ENCODE assay signal across 8 cellular contexts in genomic region chr6:165662671-165663282, GRCh38. TPM values are rescaled to one million over a fixed set of nuclear protein-coding genes. Genes with fewer than 3 reads are reported as not detected.
DNase-seq lines count a peak whose midpoint lies in the region; ATAC-seq and TF ChIP-seq lines count a peak whose summit lies in the region.
"Had no signal": no experiment of that assay in that cellular context is flagged by ENCODE, and none has a peak within 500 bp of the region (broad histone marks: within the 10 kb centered on the region; RNA-seq: fewer than 3 reads in every experiment).

Gene PDE10A (minus strand): TSS chr6:165663241. CDS start chr6:165662811, 430 bp downstream.

- H3K9me3 ChIP-seq in hepatocyte (ENCODE audit: low read depth) (no peaks in the 10 kb centered on the region), sigmoid colon (no peaks in the 10 kb centered on the region)
- H3K9me3 ChIP-seq: neutrophil had no signal

- ATAC-seq in WTC11: peak; percentile 34
- ATAC-seq in HG03571 (IDR thresholded peaks at IDR 0.05; ENCODE audit: unreplicated experiment): no peak
- ATAC-seq in GM19463 (IDR thresholded peaks at IDR 0.05; ENCODE audit: unreplicated experiment): no peak

- TF ChIP-seq CTCF in WTC11 (IDR thresholded peaks at IDR 0.05) (no peak), hepatocyte (IDR thresholded peaks at IDR 0.05; ENCODE audit: poor library complexity) (no peak), sigmoid colon (IDR thresholded peaks at IDR 0.05) (no peak)

- intact Hi-C loops in sigmoid colon (cut with DNase I): loop anchor here (5.0 kb wide), 1 partner anchor 190 kb away; no protein-coding TSS in a partner anchor

- peak within 1 kb of the TSS; percentile 52 for H2AFZ ChIP-seq in hepatocyte

- no peaks in the 10 kb centered on the region for H3K36me3 Mint-ChIP-seq in WTC11

- H3K27ac Mint-ChIP-seq in WTC11: no peak within 1 kb of the TSS

- H3K27me3 ChIP-seq in hepatocyte (peaks cover 86% of the 10 kb centered on the region), sigmoid colon (peaks cover 34 to 93% (median 74%) of the 10 kb centered on the region in 3 donors)

- peaks cover 81% of the 10 kb centered on the region for H3K27me3 Mint-ChIP-seq in WTC11 (ENCODE audit: low read depth)

- H4K20me1 ChIP-seq in hepatocyte (ENCODE audit: insufficient read depth, poor library complexity, severe bottlenecking): no peaks in the 10 kb centered on the region

- H3K36me3 ChIP-seq in hepatocyte (replicated peaks; ENCODE audit: insufficient read depth, low read depth) (no peaks in the 10 kb centered on the region), sigmoid colon (no peaks in the 10 kb centered on the region)
- H3K36me3 ChIP-seq: neutrophil had no signal

- peak within 1 kb of the TSS; percentile 99 for H3K4me2 ChIP-seq in hepatocyte

- H3K4me1 ChIP-seq in hepatocyte (ENCODE audit: insufficient read depth) (peaks cover 22% of the 10 kb centered on the region), sigmoid colon (peaks cover 0 to 41% (median 37%) of the 10 kb centered on the region in 4 donors)

- H3K79me2 ChIP-seq in hepatocyte: no peaks in the 10 kb centered on the region

- CTCF ChIA-PET in HEK293T (lab: Yijun Ruan, JAX) (interaction anchor here (1.0 kb wide), 1 partner anchor 194 kb away, joined by 3 read pairs; no protein-coding TSS in a partner anchor), WTC11 (lab: Charles Lee) (no interaction called here)

- peaks cover 34% of the 10 kb centered on the region for H3K4me1 Mint-ChIP-seq in WTC11

- WGBS in hepatocyte (ENCODE audit: low lambda C conversion rate, missing lambda C conversion rate): 0% methylated on average over 25 of the region's 81 CpGs
- WGBS in sigmoid colon, 2 donors: 1 to 4% methylated on average over 81 of the region's 81 CpGs

- TF ChIP-seq POLR2A in sigmoid colon (IDR thresholded peaks at IDR 0.05): no peak

- no peaks in the 10 kb centered on the region for H3K9me2 ChIP-seq in hepatocyte (replicated peaks; ENCODE audit: insufficient read depth)

- no peaks in the 10 kb centered on the region for H3K9me3 Mint-ChIP-seq in WTC11

- DNase-seq in HEK293T (ENCODE audit: extremely low spot score) (peak; percentile 75), WTC11 (ENCODE audit: low spot score) (peak; percentile 53), hepatocyte (ENCODE audit: low spot score) (peak; percentile 56), sigmoid colon (peak; percentile 80), HUDEP-2 (lab: John Stamatoyannopoulos, UW; ENCODE audit: unreplicated experiment in 76 of 76) (no peak)

- POLR2A ChIA-PET in HEK293T (lab: Yijun Ruan, JAX): interaction anchor here (1.3 kb wide), 2 partner anchors 9 to 12 kb away, joined by 3 to 4 read pairs; no protein-coding TSS in a partner anchor
- POLR2A ChIA-PET in WTC11 (lab: Charles Lee): no interaction called here

- TF ChIP-seq EP300 in sigmoid colon (IDR thresholded peaks at IDR 0.05): no peak

- peak within 1 kb of the TSS; percentile 85 for H3K4me3 Mint-ChIP-seq in WTC11

- H3K4me3 ChIP-seq in hepatocyte: peak within 1 kb of the TSS; percentile 82
- peak within 1 kb of the TSS; percentile 43 to 63 (median 56) for H3K4me3 ChIP-seq in sigmoid colon

- H3K27ac ChIP-seq in hepatocyte: no peak within 1 kb of the TSS
- peak within 1 kb of the TSS; percentile 64 to 72 (median 66) for H3K27ac ChIP-seq in sigmoid colon
- H3K27ac ChIP-seq: neutrophil had no signal

TF ChIP-seq in HEK293T, 16 proteins besides CTCF, POLR2A, EP300 and RAD21:
- TF ChIP-seq SP1 (IDR thresholded peaks at IDR 0.05) (no peak), ARNT (IDR thresholded peaks at IDR 0.05) (no peak), FOXM1 (IDR thresholded peaks at IDR 0.05; ENCODE audit: borderline replicate concordance) (peak; percentile 50; the same call in 1 of the 2 replicates)

TF ChIP-seq in WTC11, 78 proteins besides CTCF, POLR2A, EP300 and RAD21:
- TF ChIP-seq NR2C2 (CRISPR knock-in tag; IDR thresholded peaks at IDR 0.05) (no peak), STAT6 (CRISPR knock-in tag; conservative IDR thresholded peaks at IDR 0.05; ENCODE audit: low read depth) (no peak), ZBTB43 (CRISPR knock-in tag; IDR thresholded peaks at IDR 0.05) (no peak), E2F4 (CRISPR knock-in tag; IDR thresholded peaks at IDR 0.05; ENCODE audit: borderline replicate concordance, low read depth) (no peak), USF2 (CRISPR knock-in tag; IDR thresholded peaks at IDR 0.05) (no peak), AR (CRISPR knock-in tag; IDR thresholded peaks at IDR 0.05) (no peak), GTF2I (CRISPR knock-in tag; conservative IDR thresholded peaks at IDR 0.05) (no peak)

RNA-seq across cellular contexts. Expression of gene PDE10A, which starts in this region (rescaled TPM):
- total RNA-seq in WTC11 (2021) (2.3 to 3.1 TPM (median 3.0 TPM) in 3 replicates), hepatocyte (5.4 and 7.2 TPM in 2 replicates), sigmoid colon (10 to 100 TPM in 2 of 4 donors, 1 to 10 TPM in 2; 7.4 to 33.5 (median 13.5) TPM)
- polyA plus RNA-seq in hepatocyte (2.0 and 5.7 TPM in 2 replicates), sigmoid colon (1 to 10 TPM in 2 of 3 donors, not detected in 1; 1.2 to 1.5 TPM)

Comparison
In these comparisons a context has a peak if more than half of its experiments do, and no peak if none do; other contexts are left out.
1. DNase-seq: peak in HEK293T (single experiment), WTC11 (single experiment), hepatocyte (single experiment) and sigmoid colon (single experiment); none in HUDEP-2 (0 of 76).